In genomic region chr6:33590531-33591198, GRCh38 we compare ENCODE assay signal across 9 cellular contexts. TPM values are rescaled to one million over a fixed set of nuclear protein-coding genes. Genes with fewer than 3 reads are reported as not detected.
DNase-seq lines count a peak whose midpoint lies in the region; ATAC-seq and TF ChIP-seq lines count a peak whose summit lies in the region.
"Had no signal": no experiment of that assay in that cellular context is flagged by ENCODE, and none has a peak within 500 bp of the region (broad histone marks: within the 10 kb centered on the region; RNA-seq: fewer than 3 reads in every experiment).

No MANE protein-coding gene starts in this region.

- H3K36me3 ChIP-seq in Peyer's patch (no peaks in the 10 kb centered on the region), osteoblast (ENCODE audit: insufficient read depth, low read length) (no peaks in the 10 kb centered on the region)

- peak overlapping the region; percentile 32 for H3K4me3 Mint-ChIP-seq in Calu3 (ENCODE audit: low read depth, unreplicated experiment)

- no peak for TF ChIP-seq CTCF in Calu3 (IDR thresholded peaks at IDR 0.05; ENCODE audit: unreplicated experiment)
- TF ChIP-seq CTCF in Peyer's patch (IDR thresholded peaks at IDR 0.05), result peak in 2 of 6 experiments; percentile 29 to 30
- no peak for TF ChIP-seq CTCF in fibroblast of mammary gland (conservative IDR thresholded peaks at IDR 0.05; ENCODE audit: control insufficient read depth, insufficient read depth, low read depth, low read length)
- TF ChIP-seq CTCF in osteoblast (IDR thresholded peaks at IDR 0.05; ENCODE audit: extremely low read depth, low read depth, low read length), result no peak
- no peak for TF ChIP-seq CTCF in GM13976 (IDR thresholded peaks at IDR 0.05; ENCODE audit: borderline replicate concordance, control extremely low read depth, extremely low read depth, insufficient read depth, missing control alignments)

- BruUV-seq in Calu3 (replicated peaks; lab: Mats Ljungman, UMichigan), result no TSS peak

- no peak for TF ChIP-seq POLR2A in Peyer's patch (IDR thresholded peaks at IDR 0.05)

- H3K4me2 ChIP-seq in osteoblast (ENCODE audit: insufficient read depth, low read length), result no peak overlapping the region

- no peaks in the 10 kb centered on the region for H3K27me3 Mint-ChIP-seq in Calu3 (ENCODE audit: unreplicated experiment)

- no peaks in the 10 kb centered on the region for H3K9me3 Mint-ChIP-seq in Calu3 (ENCODE audit: low read depth, unreplicated experiment)

- peaks cover 26% of the 10 kb centered on the region for H3K36me3 Mint-ChIP-seq in Calu3 (ENCODE audit: insufficient read depth, unreplicated experiment)

- H3K4me1 Mint-ChIP-seq in Calu3 (ENCODE audit: low read depth, unreplicated experiment), result peaks cover 45% of the 10 kb centered on the region

- H3K4me1 ChIP-seq in Peyer's patch (peaks cover 9 to 44% (median 18%) of the 10 kb centered on the region in 4 donors), osteoblast (ENCODE audit: insufficient read depth, low read length) (peaks cover 17% of the 10 kb centered on the region)

- ATAC-seq in GM19467 (IDR thresholded peaks at IDR 0.05; ENCODE audit: unreplicated experiment) (no peak), GM21360 (IDR thresholded peaks at IDR 0.05; ENCODE audit: unreplicated experiment) (no peak)

- H3K27ac ChIP-seq in Peyer's patch (peak overlapping the region; percentile 19 to 98 (median 86)), osteoblast (ENCODE audit: low read depth, low read length) (peak overlapping the region; percentile 22)

- H4K20me1 ChIP-seq in osteoblast (ENCODE audit: insufficient read depth, low read length), result no peaks in the 10 kb centered on the region

- in situ Hi-C loops in GM13976 (cut with MboI; ENCODE audit: low sequenced_read_pairs, unreplicated experiment), result no loop called here

- CTCF ChIA-PET in Calu3 (lab: Charles Lee), result interaction anchor here (0.7 to 1.9 kb wide), 15 partner anchors 11 to 171 kb away, joined by 3 to 34 read pairs (median 6); partner anchors contain the start of genes BAK1, ITPR3 and UQCC2

- no peak overlapping the region for H3K4me3 ChIP-seq in Peyer's patch
- no peak overlapping the region for H3K4me3 ChIP-seq in fibroblast of mammary gland (ENCODE audit: control insufficient read depth, low read depth, low read length)
- H3K4me3 ChIP-seq in osteoblast (ENCODE audit: insufficient read depth, low read length), result no peak overlapping the region

- peak overlapping the region; percentile 82 for H3K27ac Mint-ChIP-seq in Calu3 (ENCODE audit: unreplicated experiment)

- DNase-seq in Calu3 (peak; percentile 65), Peyer's patch (peak in 2 of 3 donors; percentile 81 to 82), fibroblast of mammary gland (ENCODE audit: low read depth) (peak; percentile 23), osteoblast (ENCODE audit: insufficient read length, low spot score, missing footprints) (peak; percentile 88), GM13976 (ENCODE audit: low spot score) (no peak), amygdala (lab: John Stamatoyannopoulos, UW) (no peak)
- DNase-seq: Karpas-422 had no signal

- H2AFZ ChIP-seq in osteoblast (ENCODE audit: low read length), result no peak overlapping the region

- H3K9me3 ChIP-seq in Peyer's patch (no peaks in the 10 kb centered on the region), osteoblast (ENCODE audit: low read depth, low read length) (no peaks in the 10 kb centered on the region)

- intact Hi-C loops in Calu3 (cut with micrococcal nuclease; ENCODE audit: unreplicated experiment), result loop anchor here (1.0 kb wide), 1 partner anchor 83 kb away; no protein-coding TSS in a partner anchor

- no peaks in the 10 kb centered on the region for H3K27me3 ChIP-seq in Peyer's patch
- no peaks in the 10 kb centered on the region for H3K27me3 ChIP-seq in osteoblast (ENCODE audit: insufficient read depth, low read length)

- H3K79me2 ChIP-seq in osteoblast (ENCODE audit: insufficient read depth, low read length), result no peaks in the 10 kb centered on the region

RNA-seq across cellular contexts. Expression of gene BAK1, which starts 10.6 kb away (rescaled TPM):
- total RNA-seq in Calu3 (2022) (31.6 and 44.1 TPM in 2 replicates), Peyer's patch (10 to 100 TPM; 28.9 to 71.7 (median 66.3) TPM), osteoblast (13.3 and 13.8 TPM in 2 replicates)

RNA-seq across cellular contexts. Expression of gene ITPR3, which starts 30.5 kb away (rescaled TPM):
- total RNA-seq in Calu3 (2022) (136 and 143 TPM in 2 replicates), Peyer's patch (100 to 1,000 TPM; 139 to 250 (median 182) TPM), osteoblast (46.7 and 52.2 TPM in 2 replicates)

Comparison
In these comparisons a context has a peak if more than half of its experiments do, and no peak if none do; other contexts are left out.
1. DNase-seq: peak in Calu3 (single experiment), Peyer's patch (2 of 3), fibroblast of mammary gland (single experiment) and osteoblast (single experiment); none in GM13976 (single experiment) and amygdala (0 of 56).